15 cellular contexts compared by ENCODE assay signal in genomic region chr3:138412821-138413531, GRCh38. TPM values are rescaled to one million over a fixed set of nuclear protein-coding genes. Genes with fewer than 3 reads are reported as not detected.
DNase-seq lines count a peak whose midpoint lies in the region; ATAC-seq and TF ChIP-seq lines count a peak whose summit lies in the region.
"Had no signal": no experiment of that assay in that cellular context is flagged by ENCODE, and none has a peak within 500 bp of the region (broad histone marks: within the 10 kb centered on the region; RNA-seq: fewer than 3 reads in every experiment).

No MANE protein-coding gene starts in this region.

- peaks cover 19 to 44% of the 10 kb centered on the region in 2 donors for H3K27me3 Mint-ChIP-seq in effector memory CD8-positive, alpha-beta T cell

- H2AFZ ChIP-seq in SK-N-SH (ENCODE audit: low read depth): peak overlapping the region; percentile 56; the same call in 1 of the 2 replicates

- H3K4me2 ChIP-seq in SK-N-SH: no peak overlapping the region

- CTCF ChIA-PET in SK-N-SH (lab: Yijun Ruan, JAX): interaction anchor here (0.9 to 1.4 kb wide), 2 partner anchors 361 to 503 kb away, joined by 3 to 5 read pairs; no protein-coding TSS in a partner anchor

- H3K27ac Mint-ChIP-seq in effector memory CD8-positive, alpha-beta T cell: no peak overlapping the region

- H3K27me3 ChIP-seq in SK-N-SH (ENCODE audit: insufficient read depth) (no peaks in the 10 kb centered on the region), psoas muscle (ENCODE audit: insufficient read depth in 3 of 3, low read length in 2 of 3) (no peaks in the 10 kb centered on the region)

- no peak for ATAC-seq in SK-N-SH treated with all-trans-retinoic acid at 6 μM for 48 hours
- peak; percentile 18 to 29 (median 24) for ATAC-seq in psoas muscle
- ATAC-seq in effector memory CD8-positive, alpha-beta T cell (replicated peaks): no peak
- ATAC-seq in HG02588 (IDR thresholded peaks at IDR 0.05; ENCODE audit: unreplicated experiment): no peak
- ATAC-seq: mucosa of descending colon had no signal

- H3K9me2 ChIP-seq in SK-N-SH: no peaks in the 10 kb centered on the region

- DNase-seq in SK-N-SH (no peak), NOMO-1 (lab: John Stamatoyannopoulos, UW; ENCODE audit: unreplicated experiment in 2 of 2) (peak; percentile 97), choroid plexus epithelial cell (ENCODE audit: low read depth) (no peak), psoas muscle (no peak), globus pallidus (ENCODE audit: low spot score) (no peak)
- no peak for DNase-seq in effector memory CD8-positive, alpha-beta T cell
- DNase-seq: activated CD4-positive, alpha-beta T cell treated with anti-CD3 and anti-CD28 coated beads, Interleukin-2, amount 50 U/mL, for 48 hours; DMS153; mucosa of descending colon; NCI-H510A treated with DMSO at 0.1 percent for 48 hours; retina had no signal

- H3K4me3 ChIP-seq in SK-N-SH (ENCODE audit: low read depth in 2 of 2, low read length in 1 of 2) (no peak overlapping the region), choroid plexus epithelial cell (ENCODE audit: low read depth, low read length) (no peak overlapping the region), psoas muscle (no peak overlapping the region)
- H3K4me3 ChIP-seq: mucosa of descending colon, SK-N-MC had no signal

- H3K4me1 ChIP-seq in SK-N-SH (ENCODE audit: control insufficient read depth in 1 of 2, insufficient read depth in 2 of 2, low read depth in 1 of 2, low read length in 1 of 2): no peaks in the 10 kb centered on the region; a peak in 2 of 4 replicates
- H3K4me1 ChIP-seq in psoas muscle: peaks cover 3% of the 10 kb centered on the region

- no peaks in the 10 kb centered on the region for H4K20me1 ChIP-seq in SK-N-SH (ENCODE audit: insufficient read depth)

- H3K9me3 ChIP-seq in SK-N-SH (no peaks in the 10 kb centered on the region), psoas muscle (no peaks in the 10 kb centered on the region)
- H3K9me3 ChIP-seq: mucosa of descending colon had no signal

- H3K79me2 ChIP-seq in SK-N-SH (ENCODE audit: insufficient read depth): no peaks in the 10 kb centered on the region

- H3K9ac ChIP-seq in SK-N-SH: no peak overlapping the region

- TF ChIP-seq EP300 in SK-N-SH (IDR thresholded peaks at IDR 0.05; ENCODE audit: borderline replicate concordance in 1 of 2, low read depth in 1 of 2, low read length in 1 of 2): no peak

- H3K36me3 Mint-ChIP-seq in effector memory CD8-positive, alpha-beta T cell (ENCODE audit: insufficient read depth): no peaks in the 10 kb centered on the region

- no peak overlapping the region for H3K4me3 Mint-ChIP-seq in effector memory CD8-positive, alpha-beta T cell

- WGBS in SK-N-SH (ENCODE audit: low lambda C conversion rate): 69% methylated on average over 6 of the region's 7 CpGs
- WGBS in psoas muscle, 3 donors: 64 to 70% (median 67%) methylated on average over 7 of the region's 7 CpGs

- no peaks in the 10 kb centered on the region for H3K9me3 Mint-ChIP-seq in effector memory CD8-positive, alpha-beta T cell

- POLR2A ChIA-PET in SK-N-SH (lab: Yijun Ruan, JAX): no interaction called here

- no peaks in the 10 kb centered on the region for H3K36me3 ChIP-seq in SK-N-SH (replicated peaks in 1 of 2; ENCODE audit: control insufficient read depth in 1 of 2, insufficient read depth in 2 of 2, low read length in 1 of 2)
- no peaks in the 10 kb centered on the region for H3K36me3 ChIP-seq in psoas muscle (ENCODE audit: insufficient read depth in 1 of 2, low read depth in 1 of 2)

- intact Hi-C loops in psoas muscle (cut with DNase I): loop anchor here (10.0 kb wide), 2 partner anchors 228 to 502 kb away; partner anchors contain the start of gene ARMC8 (in 1 of the 2)

- TF ChIP-seq CTCF in SK-N-SH (IDR thresholded peaks at IDR 0.05): no peak
- peak; percentile 3 for TF ChIP-seq CTCF in choroid plexus epithelial cell (conservative IDR thresholded peaks at IDR 0.05; ENCODE audit: low read depth, low read length)
- no peak for TF ChIP-seq CTCF in psoas muscle (IDR thresholded peaks at IDR 0.05)

- peaks cover 0 to 2% of the 10 kb centered on the region in 2 donors for H3K4me1 Mint-ChIP-seq in effector memory CD8-positive, alpha-beta T cell (ENCODE audit: low read depth in 2 of 2)

- H3F3A ChIP-seq in SK-N-SH (replicated peaks; ENCODE audit: insufficient read depth): peaks cover 3% of the 10 kb centered on the region

- H3K27ac ChIP-seq in SK-N-SH (ENCODE audit: low read depth in 2 of 2, low read length in 1 of 2) (no peak overlapping the region), psoas muscle (no peak overlapping the region)
- H3K27ac ChIP-seq: 22Rv1, SK-N-MC had no signal

- no peak for TF ChIP-seq RAD21 in SK-N-SH (IDR thresholded peaks at IDR 0.05; ENCODE audit: low read length)

TF ChIP-seq in SK-N-SH, 30 proteins besides CTCF, POLR2A, EP300 and RAD21 (continues in another document):
- TF ChIP-seq GABPA (IDR thresholded peaks at IDR 0.05; ENCODE audit: low read depth) (no peak), EZH2phosphoT487 (IDR thresholded peaks at IDR 0.05; ENCODE audit: borderline replicate concordance, low read depth) (no peak), JUND (IDR thresholded peaks at IDR 0.05) (no peak), MEF2A (IDR thresholded peaks at IDR 0.05; ENCODE audit: borderline replicate concordance, low read depth) (no peak), TAF1 (IDR thresholded peaks at IDR 0.05; ENCODE audit: borderline replicate concordance, low read depth, low read length) (no peak), USF1 (IDR thresholded peaks at IDR 0.05; ENCODE audit: borderline replicate concordance, low read depth) (no peak), GATA2 (CRISPR knock-in tag; IDR thresholded peaks at IDR 0.05) (no peak), IRF3 (IDR thresholded peaks at IDR 0.05; ENCODE audit: low read depth, low read length) (no peak), SIN3A (IDR thresholded peaks at IDR 0.05; ENCODE audit: borderline replicate concordance, low read depth, low read length) (no peak), NRF1 (IDR thresholded peaks at IDR 0.05; ENCODE audit: low read depth, low read length) (no peak), FOXJ3 (CRISPR knock-in tag; IDR thresholded peaks at IDR 0.05) (no peak), TCF12 (IDR thresholded peaks at IDR 0.05) (no peak), FOSL2 (IDR thresholded peaks at IDR 0.05; ENCODE audit: borderline replicate concordance, low read depth) (no peak)

TF ChIP-seq in SK-N-SH treated with all-trans-retinoic acid at 6 μM for 48 hours, 23 proteins besides CTCF, POLR2A, EP300 and RAD21:
- TF ChIP-seq ZFP30 (CRISPR knock-in tag; IDR thresholded peaks at IDR 0.05): no peak
- TF ChIP-seq CREB5 (CRISPR knock-in tag; IDR thresholded peaks at IDR 0.05; ENCODE audit: low read depth): no peak
- no peak for TF ChIP-seq SNAI2 (CRISPR knock-in tag; IDR thresholded peaks at IDR 0.05)
- TF ChIP-seq TCF4 (CRISPR knock-in tag; IDR thresholded peaks at IDR 0.05; ENCODE audit: borderline replicate concordance): no peak
- TF ChIP-seq ZC3H10 (CRISPR knock-in tag; IDR thresholded peaks at IDR 0.05): no peak
- TF ChIP-seq POU6F1 (CRISPR knock-in tag; IDR thresholded peaks at IDR 0.05; ENCODE audit: borderline replicate concordance, low read depth): no peak
- TF ChIP-seq BACH2 (CRISPR knock-in tag; IDR thresholded peaks at IDR 0.05; ENCODE audit: borderline replicate concordance): no peak
- no peak for TF ChIP-seq GLIS3 (CRISPR knock-in tag; IDR thresholded peaks at IDR 0.05)

RNA-seq across cellular contexts. Expression of gene ESYT3, which starts 21.4 kb away (rescaled TPM):
- polyA plus RNA-seq in SK-N-SH (2012; rRNA removed): 0.24 and 0.33 TPM in 2 replicates
- 0.12 and 0.20 TPM in 2 replicates for polyA plus RNA-seq in SK-N-SH (2012; cell fraction: cytosol; rRNA removed)
- 1.3 and 1.7 TPM in 2 replicates for polyA plus RNA-seq in SK-N-SH (2012; cell fraction: nucleus; rRNA removed)
- 1 to 10 TPM; 1.2 to 4.5 (median 2.3) TPM for total RNA-seq in psoas muscle
- polyA plus RNA-seq in psoas muscle: 1 to 10 TPM in 1 of 3 donors, under 1 TPM in 2; 0.35 to 3.5 (median 0.37) TPM

Comparison
In these comparisons a context has a peak if more than half of its experiments do, and no peak if none do; other contexts are left out.
1. DNase-seq: peak in NOMO-1 (2 of 2); none in SK-N-SH (single experiment), choroid plexus epithelial cell (single experiment), psoas muscle (0 of 2), effector memory CD8-positive, alpha-beta T cell (0 of 3) and globus pallidus (single experiment).
2. ATAC-seq: peak in psoas muscle (4 of 4); none in SK-N-SH treated with all-trans-retinoic acid at 6 μM for 48 hours (single experiment), effector memory CD8-positive, alpha-beta T cell (single experiment) and HG02588 (single experiment).